ENCODE assay signal across 9 cellular contexts in the genomic region with DNA sequence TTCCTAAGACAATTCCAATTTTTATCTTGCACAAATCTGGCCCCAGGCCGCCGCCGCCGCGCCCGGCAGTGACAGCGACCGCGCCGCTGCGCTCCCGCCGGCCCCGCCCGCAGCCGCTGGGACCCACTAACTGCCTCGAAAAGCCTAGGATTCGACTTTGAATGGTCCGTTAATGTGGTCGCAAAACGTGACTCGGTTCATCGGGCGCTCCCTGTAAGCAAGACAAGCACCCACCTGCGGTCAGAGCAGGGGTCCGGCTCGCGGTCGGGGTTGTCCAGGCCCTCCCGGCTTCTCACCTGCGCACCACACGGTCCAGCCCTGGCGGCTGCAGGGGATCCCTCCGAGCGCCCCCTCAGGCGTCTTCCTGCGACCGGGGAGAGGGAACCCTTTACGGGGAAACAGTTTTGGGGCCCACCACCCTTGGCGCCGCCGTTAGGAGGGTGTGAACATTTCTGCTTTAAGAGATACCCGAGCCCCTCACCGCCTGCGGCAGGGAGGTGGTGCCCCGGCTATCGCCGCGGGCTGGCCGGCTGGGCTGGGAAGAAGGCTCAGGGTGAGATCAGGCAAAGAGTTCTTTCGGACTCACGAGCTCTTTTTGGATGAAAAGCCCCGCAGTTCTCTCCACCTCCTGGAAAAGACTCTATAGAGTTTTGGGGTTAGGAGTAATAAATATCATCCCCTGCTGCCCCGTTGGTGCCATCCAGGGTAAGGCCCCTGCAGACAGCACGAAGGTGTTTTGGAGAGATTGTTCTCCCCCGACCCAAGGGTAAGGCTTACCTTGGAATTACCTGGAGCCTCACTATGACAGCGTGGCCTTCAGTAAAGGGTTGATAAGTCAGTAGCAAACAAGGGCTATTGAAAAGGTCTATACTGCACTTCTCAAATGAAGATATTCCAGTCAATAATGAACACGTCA. TPM values are rescaled to one million over a fixed set of nuclear protein-coding genes. Genes with fewer than 3 reads are reported as not detected.
DNase-seq lines count a peak whose midpoint lies in the region; ATAC-seq and TF ChIP-seq lines count a peak whose summit lies in the region.
"Had no signal": no experiment of that assay in that cellular context is flagged by ENCODE, and none has a peak within 500 bp of the region (broad histone marks: within the 10 kb centered on the region; RNA-seq: fewer than 3 reads in every experiment).

No MANE protein-coding gene starts in this region.

- TF ChIP-seq POLR2A in testis (IDR thresholded peaks at IDR 0.05) = no peak

- CTCF ChIA-PET in Calu3 (lab: Charles Lee) = no interaction called here

- WGBS in testis, 2 donors = 6 to 8% methylated on average over 13 to 58 of the region's 58 CpGs

- H3K27me3 Mint-ChIP-seq in Calu3 (ENCODE audit: unreplicated experiment) = peaks cover 38% of the 10 kb centered on the region

- no peak for TF ChIP-seq CTCF in Calu3 (IDR thresholded peaks at IDR 0.05; ENCODE audit: unreplicated experiment)
- peak; percentile 35; the same call in 1 of the 2 replicates for TF ChIP-seq CTCF in Loucy (conservative IDR thresholded peaks at IDR 0.05; ENCODE audit: low read length)
- no peak for TF ChIP-seq CTCF in ascending aorta (IDR thresholded peaks at IDR 0.05)
- TF ChIP-seq CTCF in testis (IDR thresholded peaks at IDR 0.05) = no peak

- H3K9me3 Mint-ChIP-seq in Calu3 (ENCODE audit: low read depth, unreplicated experiment) = no peaks in the 10 kb centered on the region

- H3K4me3 ChIP-seq in Loucy (ENCODE audit: low read length, poor library complexity, severe bottlenecking) = peak overlapping the region; percentile 89
- H3K4me3 ChIP-seq in ascending aorta = peak overlapping the region; percentile 43 to 57
- H3K4me3 ChIP-seq in testis = peak overlapping the region; percentile 51 to 53

- DNase-seq in Calu3 = peak; percentile 34
- no peak for DNase-seq in ascending aorta (ENCODE audit: low spot score in 2 of 2)
- peak; percentile 88 for DNase-seq in iPS-NIHi7 (ENCODE audit: extremely low spot score)
- peak; percentile 63 for DNase-seq in testis

- H3K27ac Mint-ChIP-seq in Calu3 (ENCODE audit: unreplicated experiment) = no peak overlapping the region

- no TSS peak for BruUV-seq in Calu3 (replicated peaks; lab: Mats Ljungman, UMichigan)

- 0 out of 2 replicates have a peak, but pooled peaks cover 4% of the 10 kb centered on the region for H3K79me2 ChIP-seq in Loucy (ENCODE audit: insufficient read depth, low read length)

- no peaks in the 10 kb centered on the region for H3K4me1 Mint-ChIP-seq in Calu3 (ENCODE audit: low read depth, unreplicated experiment)

- H3K36me3 ChIP-seq in Loucy (ENCODE audit: insufficient read depth, low read length) (no peaks in the 10 kb centered on the region), ascending aorta (no peaks in the 10 kb centered on the region), testis (ENCODE audit: low read depth, missing control alignments) (no peaks in the 10 kb centered on the region)

- no peaks in the 10 kb centered on the region for H3K9me2 ChIP-seq in Loucy (replicated peaks; ENCODE audit: low read depth, low read length)

- no peaks in the 10 kb centered on the region for H3K27me3 ChIP-seq in Loucy (ENCODE audit: insufficient read depth, low read length, poor library complexity, severe bottlenecking)
- no peaks in the 10 kb centered on the region for H3K27me3 ChIP-seq in ascending aorta
- H3K27me3 ChIP-seq in testis = no peaks in the 10 kb centered on the region

- H3K36me3 Mint-ChIP-seq in Calu3 (ENCODE audit: insufficient read depth, unreplicated experiment) = no peaks in the 10 kb centered on the region

- peak overlapping the region; percentile 76 for H3K9ac ChIP-seq in Loucy (ENCODE audit: low read depth, low read length, poor library complexity, severe bottlenecking)

- no peaks in the 10 kb centered on the region for H3F3A ChIP-seq in Loucy (ENCODE audit: low read depth)

- peak overlapping the region; percentile 45 for H3K4me3 Mint-ChIP-seq in Calu3 (ENCODE audit: low read depth, unreplicated experiment)

- H2AFZ ChIP-seq in Loucy (ENCODE audit: low read length) = peak overlapping the region; percentile 95

- intact Hi-C loops in Calu3 (cut with micrococcal nuclease; ENCODE audit: unreplicated experiment) (no loop called here), ascending aorta (cut with DNase I) (no loop called here), testis (cut with DNase I; ENCODE audit: low total_unique reads) (no loop called here)

- peaks cover 20% of the 10 kb centered on the region for H3K4me1 ChIP-seq in Loucy (ENCODE audit: insufficient read depth, low read length, poor library complexity, severe bottlenecking)
- H3K4me1 ChIP-seq in ascending aorta = peaks cover 0 to 9% of the 10 kb centered on the region in 2 donors
- peaks cover 5% of the 10 kb centered on the region for H3K4me1 ChIP-seq in testis

- no peaks in the 10 kb centered on the region for H4K20me1 ChIP-seq in Loucy (ENCODE audit: insufficient read depth, low read length, poor library complexity, severe bottlenecking)

- H3K27ac ChIP-seq in ascending aorta (no peak overlapping the region), testis (no peak overlapping the region)
- H3K27ac ChIP-seq: epithelial cell of prostate had no signal

- peak overlapping the region; percentile 98 for H3K4me2 ChIP-seq in Loucy (ENCODE audit: low read depth, low read length, poor library complexity, severe bottlenecking)

- no peak for ATAC-seq in GM21528 (IDR thresholded peaks at IDR 0.05; ENCODE audit: low FRiP score, unreplicated experiment)
- no peak for ATAC-seq in HG02571 (IDR thresholded peaks at IDR 0.05; ENCODE audit: unreplicated experiment)
- no peak for ATAC-seq in GM19463 (IDR thresholded peaks at IDR 0.05; ENCODE audit: unreplicated experiment)

- H3K9me3 ChIP-seq in Loucy (ENCODE audit: insufficient read depth, low read depth, low read length) = no peaks in the 10 kb centered on the region
- no peaks in the 10 kb centered on the region for H3K9me3 ChIP-seq in ascending aorta
- H3K9me3 ChIP-seq in testis = no peaks in the 10 kb centered on the region

RNA-seq across cellular contexts. Expression of gene FOXJ2, which starts 13.6 kb away (rescaled TPM):
- total RNA-seq in Calu3 (2022) (12.6 and 13.4 TPM in 2 replicates), ascending aorta (17.1 TPM), testis (10 to 100 TPM; 25.3 to 29.1 TPM)
- polyA plus RNA-seq in testis (ENCODE audit: insufficient read depth, low read depth, low replicate concordance) = 13.5 TPM

RNA-seq across cellular contexts. Expression of gene C3AR1, which starts 47.2 kb away (rescaled TPM):
- total RNA-seq in Calu3 (2022) (not detected in 2 replicates), ascending aorta (2.0 TPM), testis (1 to 10 TPM; 1.9 to 2.8 TPM)
- polyA plus RNA-seq in testis (ENCODE audit: insufficient read depth, low read depth, low replicate concordance) = 9.5 TPM

Comparison
In these comparisons a context has a peak if more than half of its experiments do, and no peak if none do; other contexts are left out.
1. DNase-seq: peak in Calu3 (single experiment), iPS-NIHi7 (single experiment) and testis (single experiment); none in ascending aorta (0 of 2).
2. Peak in every context shown above with its lines, with median percentiles within 50 percentile points of each other: H3K4me3 ChIP-seq.